Comparison of ENCODE assay signal across 1 cellular context in the genomic region with DNA sequence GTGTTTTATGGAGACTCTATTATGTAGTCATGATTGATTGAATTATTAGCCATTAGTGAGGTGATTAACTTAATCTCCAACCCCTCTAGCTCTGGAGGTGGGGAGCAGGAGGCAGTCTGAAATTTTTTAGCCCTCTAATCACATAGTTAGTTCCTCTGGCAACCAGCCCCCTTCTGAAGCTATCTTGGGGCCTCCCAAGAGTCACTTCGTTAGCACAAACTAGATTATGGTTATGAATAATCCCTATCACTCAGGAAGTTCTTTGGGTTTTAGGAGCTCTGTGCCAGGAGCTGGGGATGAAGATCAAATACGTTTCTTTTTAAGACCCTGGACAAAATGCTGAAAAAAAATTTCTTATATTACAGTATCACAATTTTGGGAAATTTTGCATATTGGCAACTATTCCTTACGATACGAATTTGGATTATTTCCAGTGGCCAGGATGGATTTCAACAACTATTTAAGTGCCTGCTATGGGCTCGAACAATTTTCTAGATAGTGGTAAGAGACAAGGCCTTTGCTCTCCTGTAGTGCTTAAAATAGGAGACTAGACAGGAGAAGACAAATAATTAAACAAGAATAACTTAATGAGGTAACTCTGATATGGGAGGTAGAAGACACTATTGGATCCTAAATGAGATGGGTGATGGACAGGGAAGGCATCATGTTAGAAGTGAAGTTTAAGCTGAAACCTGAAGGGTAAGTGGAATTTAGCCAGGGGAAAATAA.
TF ChIP-seq lines count a peak whose summit lies in the region.

No MANE protein-coding gene starts in this region.

TF ChIP-seq in GM23338, 12 proteins besides CTCF, POLR2A, EP300 and RAD21 (continued from another document):
- TF ChIP-seq, protein P1, sequence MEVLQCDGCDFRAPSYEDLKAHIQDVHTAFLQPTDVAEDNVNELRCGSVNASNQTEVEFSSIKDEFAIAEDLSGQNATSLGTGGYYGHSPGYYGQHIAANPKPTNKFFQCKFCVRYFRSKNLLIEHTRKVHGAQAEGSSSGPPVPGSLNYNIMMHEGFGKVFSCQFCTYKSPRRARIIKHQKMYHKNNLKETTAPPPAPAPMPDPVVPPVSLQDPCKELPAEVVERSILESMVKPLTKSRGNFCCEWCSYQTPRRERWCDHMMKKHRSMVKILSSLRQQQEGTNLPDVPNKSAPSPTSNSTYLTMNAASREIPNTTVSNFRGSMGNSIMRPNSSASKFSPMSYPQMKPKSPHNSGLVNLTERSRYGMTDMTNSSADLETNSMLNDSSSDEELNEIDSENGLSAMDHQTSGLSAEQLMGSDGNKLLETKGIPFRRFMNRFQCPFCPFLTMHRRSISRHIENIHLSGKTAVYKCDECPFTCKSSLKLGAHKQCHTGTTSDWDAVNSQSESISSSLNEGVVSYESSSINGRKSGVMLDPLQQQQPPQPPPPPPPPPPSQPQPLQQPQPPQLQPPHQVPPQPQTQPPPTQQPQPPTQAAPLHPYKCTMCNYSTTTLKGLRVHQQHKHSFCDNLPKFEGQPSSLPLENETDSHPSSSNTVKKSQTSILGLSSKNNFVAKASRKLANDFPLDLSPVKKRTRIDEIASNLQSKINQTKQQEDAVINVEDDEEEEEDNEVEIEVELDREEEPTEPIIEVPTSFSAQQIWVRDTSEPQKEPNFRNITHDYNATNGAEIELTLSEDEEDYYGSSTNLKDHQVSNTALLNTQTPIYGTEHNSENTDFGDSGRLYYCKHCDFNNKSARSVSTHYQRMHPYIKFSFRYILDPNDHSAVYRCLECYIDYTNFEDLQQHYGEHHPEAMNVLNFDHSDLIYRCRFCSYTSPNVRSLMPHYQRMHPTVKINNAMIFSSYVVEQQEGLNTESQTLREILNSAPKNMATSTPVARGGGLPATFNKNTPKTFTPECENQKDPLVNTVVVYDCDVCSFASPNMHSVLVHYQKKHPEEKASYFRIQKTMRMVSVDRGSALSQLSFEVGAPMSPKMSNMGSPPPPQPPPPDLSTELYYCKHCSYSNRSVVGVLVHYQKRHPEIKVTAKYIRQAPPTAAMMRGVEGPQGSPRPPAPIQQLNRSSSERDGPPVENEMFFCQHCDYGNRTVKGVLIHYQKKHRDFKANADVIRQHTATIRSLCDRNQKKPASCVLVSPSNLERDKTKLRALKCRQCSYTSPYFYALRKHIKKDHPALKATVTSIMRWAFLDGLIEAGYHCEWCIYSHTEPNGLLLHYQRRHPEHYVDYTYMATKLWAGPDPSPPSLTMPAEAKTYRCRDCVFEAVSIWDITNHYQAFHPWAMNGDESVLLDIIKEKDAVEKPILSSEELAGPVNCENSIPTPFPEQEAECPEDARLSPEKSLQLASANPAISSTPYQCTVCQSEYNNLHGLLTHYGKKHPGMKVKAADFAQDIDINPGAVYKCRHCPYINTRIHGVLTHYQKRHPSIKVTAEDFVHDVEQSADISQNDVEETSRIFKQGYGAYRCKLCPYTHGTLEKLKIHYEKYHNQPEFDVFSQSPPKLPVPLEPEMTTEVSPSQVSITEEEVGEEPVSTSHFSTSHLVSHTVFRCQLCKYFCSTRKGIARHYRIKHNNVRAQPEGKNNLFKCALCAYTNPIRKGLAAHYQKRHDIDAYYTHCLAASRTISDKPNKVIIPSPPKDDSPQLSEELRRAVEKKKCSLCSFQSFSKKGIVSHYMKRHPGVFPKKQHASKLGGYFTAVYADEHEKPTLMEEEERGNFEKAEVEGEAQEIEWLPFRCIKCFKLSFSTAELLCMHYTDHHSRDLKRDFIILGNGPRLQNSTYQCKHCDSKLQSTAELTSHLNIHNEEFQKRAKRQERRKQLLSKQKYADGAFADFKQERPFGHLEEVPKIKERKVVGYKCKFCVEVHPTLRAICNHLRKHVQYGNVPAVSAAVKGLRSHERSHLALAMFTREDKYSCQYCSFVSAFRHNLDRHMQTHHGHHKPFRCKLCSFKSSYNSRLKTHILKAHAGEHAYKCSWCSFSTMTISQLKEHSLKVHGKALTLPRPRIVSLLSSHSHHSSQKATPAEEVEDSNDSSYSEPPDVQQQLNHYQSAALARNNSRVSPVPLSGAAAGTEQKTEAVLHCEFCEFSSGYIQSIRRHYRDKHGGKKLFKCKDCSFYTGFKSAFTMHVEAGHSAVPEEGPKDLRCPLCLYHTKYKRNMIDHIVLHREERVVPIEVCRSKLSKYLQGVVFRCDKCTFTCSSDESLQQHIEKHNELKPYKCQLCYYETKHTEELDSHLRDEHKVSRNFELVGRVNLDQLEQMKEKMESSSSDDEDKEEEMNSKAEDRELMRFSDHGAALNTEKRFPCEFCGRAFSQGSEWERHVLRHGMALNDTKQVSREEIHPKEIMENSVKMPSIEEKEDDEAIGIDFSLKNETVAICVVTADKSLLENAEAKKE (CRISPR knock-in tag; IDR thresholded peaks at IDR 0.05) = no peak
- TF ChIP-seq ZNF114 (CRISPR knock-in tag; IDR thresholded peaks at IDR 0.05) (no peak), JUNB (IDR thresholded peaks at IDR 0.05; ENCODE audit: unreplicated experiment) (no peak), NANOG (IDR thresholded peaks at IDR 0.05; ENCODE audit: borderline replicate concordance) (no peak)
